In the genomic region with DNA sequence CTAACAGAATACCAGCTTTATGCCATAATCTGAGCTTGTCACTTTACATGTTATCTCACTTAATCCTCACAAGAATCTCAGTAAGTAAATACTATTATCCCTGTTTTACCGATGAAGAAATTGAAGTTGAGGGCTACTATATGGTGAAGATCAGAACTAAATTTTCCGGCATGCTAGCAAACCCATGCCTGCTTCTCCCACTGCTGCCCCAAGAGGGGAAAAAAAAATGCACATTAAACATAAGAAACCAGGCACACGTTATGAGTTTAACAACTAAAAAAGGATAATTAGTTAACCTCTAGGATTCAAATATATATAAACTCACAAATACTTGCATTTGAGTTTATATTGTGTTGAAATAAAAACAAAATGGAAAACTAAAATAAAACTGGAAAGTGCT, we compare ENCODE assay signal across 23 cellular contexts. TPM values are rescaled to one million over a fixed set of nuclear protein-coding genes. Genes with fewer than 3 reads are reported as not detected.
A peak's percentile ranks its signal among the peaks of the same experiment; 100 is the strongest.
DNase-seq lines count a peak whose midpoint lies in the region; ATAC-seq, FAIRE-seq and TF ChIP-seq lines count a peak whose summit lies in the region.
"Had no signal": no experiment of that assay in that cellular context is flagged by ENCODE, and none has a peak within 500 bp of the region (broad histone marks: within the 10 kb centered on the region; RNA-seq: fewer than 3 reads in every experiment).

No MANE protein-coding gene starts in this region.

- no peak overlapping the region for H3K4me3 ChIP-seq in OCI-LY1 (ENCODE audit: low read depth, low read length, poor library complexity, severe bottlenecking)
- H3K4me3 ChIP-seq in H1 (ENCODE audit: extremely low read depth in 1 of 4, insufficient read depth in 2 of 4, low read depth in 3 of 4, low read length in 4 of 4) = no peak overlapping the region
- H3K4me3 ChIP-seq: body of pancreas had no signal

- H3K9me2 ChIP-seq in OCI-LY1 (ENCODE audit: low read depth, low read length) = no peaks in the 10 kb centered on the region

- H3K18ac ChIP-seq in H1 (ENCODE audit: extremely low read depth, low read length) = no peak overlapping the region

- H3K79me2 ChIP-seq in OCI-LY1 (ENCODE audit: insufficient read depth, low read length) (no peaks in the 10 kb centered on the region), H1 (ENCODE audit: control insufficient read depth in 1 of 2, insufficient read depth in 2 of 2, low read length in 2 of 2) (no peaks in the 10 kb centered on the region)

- peaks cover 7% of the 10 kb centered on the region; the same call in 1 of the 2 replicates for H3K36me3 ChIP-seq in OCI-LY1 (ENCODE audit: insufficient read depth, low read length)
- H3K36me3 ChIP-seq in H1 (ENCODE audit: control insufficient read depth in 2 of 4, insufficient read depth in 4 of 4, low read length in 3 of 4) = no peaks in the 10 kb centered on the region
- H3K36me3 ChIP-seq: neutrophil had no signal

- intact Hi-C loops in CD4-positive, alpha-beta T cell (cut with DNase I, micrococcal nuclease) = no loop called here

- no peak overlapping the region for H3K14ac ChIP-seq in H1 (ENCODE audit: insufficient read length)

- FAIRE-seq in D721Med (lab: Jason Lieb, UNC) (peak; percentile 88), H1 (lab: Jason Lieb, UNC) (no peak), RCC 7860 (lab: Jason Lieb, UNC) (no peak)
- FAIRE-seq: frontal cortex, urothelium cell line had no signal

- TF ChIP-seq CTCF in D721Med (IDR thresholded peaks at IDR 0.05; ENCODE audit: insufficient read depth, missing control alignments) = peak; percentile 14
- TF ChIP-seq CTCF in OCI-LY1 (IDR thresholded peaks at IDR 0.05; ENCODE audit: low read length) = peak; percentile 20; the same call in 1 of the 2 replicates
- TF ChIP-seq CTCF in H1 (IDR thresholded peaks at IDR 0.05; ENCODE audit: control extremely low read depth in 1 of 3, insufficient read depth in 1 of 3, low read depth in 1 of 3, low read length in 3 of 3) = peak in 2 of 3 experiments; percentile 12 to 14; a peak in 1 of 4 replicates
- TF ChIP-seq CTCF in osteocyte (IDR thresholded peaks at IDR 0.05) = peak; percentile 28
- no peak for TF ChIP-seq CTCF in CD4-positive, alpha-beta T cell (IDR thresholded peaks at IDR 0.05)

- no peaks in the 10 kb centered on the region for H3K9me3 ChIP-seq in OCI-LY1 (ENCODE audit: low read length)
- H3K9me3 ChIP-seq in H1 (ENCODE audit: insufficient read depth in 2 of 2, low read depth in 1 of 2, low read length in 1 of 2) = no peaks in the 10 kb centered on the region
- H3K9me3 ChIP-seq in CD4-positive, alpha-beta T cell (ENCODE audit: control insufficient read depth, low read length) = no peaks in the 10 kb centered on the region
- H3K9me3 ChIP-seq: body of pancreas, neutrophil had no signal

- DNase-seq in D721Med (ENCODE audit: insufficient read length, low spot score) (no peak), H1 (ENCODE audit: low read depth in 1 of 2, low spot score in 2 of 2) (no peak), osteocyte (ENCODE audit: extremely low spot score, unreplicated experiment) (no peak), NCI-H1048 (lab: John Stamatoyannopoulos, UW) (no peak), RCC 7860 (ENCODE audit: low spot score) (no peak)
- no peak for DNase-seq in stimulated activated CD4-positive, alpha-beta T cell treated with anti-CD3 and anti-CD28 coated beads, Interleukin-2, amount 100 ng/mL, for 48 hours
- no peak for DNase-seq in CD4-positive, alpha-beta T cell
- DNase-seq: activated CD4-positive, alpha-beta T cell treated with anti-CD3 and anti-CD28 coated beads for 4 hours; activated naive CD8-positive, alpha-beta T cell treated with anti-CD3 and anti-CD28 coated beads for 36 hours; body of pancreas; cortex of kidney; hippocampal formation; islet precursor cell; NCI-H187 treated with DMSO at 0.1 percent for 48 hours; NCI-H226; retina; T1000 had no signal

- H4K20me1 ChIP-seq in OCI-LY1 (ENCODE audit: insufficient read depth, low read length) (no peaks in the 10 kb centered on the region), H1 (replicated peaks in 1 of 2; ENCODE audit: control insufficient read depth in 1 of 2, insufficient read depth in 2 of 2, low read length in 2 of 2) (no peaks in the 10 kb centered on the region)

- no peak overlapping the region for H2BK20ac ChIP-seq in H1 (ENCODE audit: low read length)

- no peak for ATAC-seq in CD4-positive, alpha-beta T cell (ENCODE audit: poor library complexity)
- ATAC-seq: activated T-helper 17 cell treated with anti-CD3 and anti-CD28 coated beads, Interleukin-2, amount 50 U/mL, for 72 hours; body of pancreas had no signal

- peaks cover 4% of the 10 kb centered on the region for H3K36me3 Mint-ChIP-seq in osteocyte (ENCODE audit: unreplicated experiment)
- H3K36me3 Mint-ChIP-seq in CD4-positive, alpha-beta T cell (ENCODE audit: low read depth) = peaks cover 44% of the 10 kb centered on the region

- H4K91ac ChIP-seq in H1 (replicated peaks; ENCODE audit: insufficient read length, low read length) = no peak overlapping the region

- H3K27me3 ChIP-seq in OCI-LY1 (ENCODE audit: insufficient read depth, low read length) (no peaks in the 10 kb centered on the region), H1 (replicated peaks in 1 of 4; ENCODE audit: control insufficient read depth in 3 of 4, extremely low read depth in 1 of 4, insufficient read depth in 3 of 4, low read length in 3 of 4) (no peaks in the 10 kb centered on the region)
- no peaks in the 10 kb centered on the region for H3K27me3 ChIP-seq in CD4-positive, alpha-beta T cell (ENCODE audit: control insufficient read depth, insufficient read depth, low read length)
- H3K27me3 ChIP-seq: body of pancreas, neutrophil had no signal

- H3K27me3 Mint-ChIP-seq in osteocyte (ENCODE audit: unreplicated experiment) = no peaks in the 10 kb centered on the region
- H3K27me3 Mint-ChIP-seq in CD4-positive, alpha-beta T cell = no peaks in the 10 kb centered on the region
- H3K27me3 Mint-ChIP-seq: activated naive CD8-positive, alpha-beta T cell treated with anti-CD3 and anti-CD28 coated beads for 36 hours; activated T-helper 17 cell treated with anti-CD3 and anti-CD28 coated beads, Interleukin-2, amount 50 U/mL, for 72 hours had no signal

- H3K9me3 Mint-ChIP-seq in osteocyte (ENCODE audit: unreplicated experiment) = no peaks in the 10 kb centered on the region
- no peaks in the 10 kb centered on the region for H3K9me3 Mint-ChIP-seq in CD4-positive, alpha-beta T cell
- H3K9me3 Mint-ChIP-seq: activated naive CD8-positive, alpha-beta T cell treated with anti-CD3 and anti-CD28 coated beads for 36 hours; activated T-helper 17 cell treated with anti-CD3 and anti-CD28 coated beads, Interleukin-2, amount 50 U/mL, for 72 hours had no signal

- H4K8ac ChIP-seq in H1 (ENCODE audit: extremely low read depth, insufficient read depth, low read length) = no peak overlapping the region

- H3K56ac ChIP-seq in H1 (replicated peaks; ENCODE audit: insufficient read length, low read depth, low read length) = no peak overlapping the region

- H3K27ac Mint-ChIP-seq in osteocyte (ENCODE audit: unreplicated experiment) = no peak overlapping the region
- no peak overlapping the region for H3K27ac Mint-ChIP-seq in CD4-positive, alpha-beta T cell
- H3K27ac Mint-ChIP-seq: activated naive CD8-positive, alpha-beta T cell treated with anti-CD3 and anti-CD28 coated beads for 36 hours; activated T-helper 17 cell treated with anti-CD3 and anti-CD28 coated beads, Interleukin-2, amount 50 U/mL, for 72 hours had no signal

- no peaks in the 10 kb centered on the region; the same call in 1 of the 2 replicates for H3K79me1 ChIP-seq in H1 (ENCODE audit: low read depth, low read length)

- no peak for TF ChIP-seq RAD21 in H1 (IDR thresholded peaks at IDR 0.05 in 1 of 2, conservative IDR thresholded peaks at IDR 0.05 in 1 of 2; ENCODE audit: low read depth in 2 of 2, low read length in 2 of 2)

- no peak overlapping the region for H2BK5ac ChIP-seq in H1 (ENCODE audit: low read depth, low read length)

- H3K4me2 ChIP-seq in OCI-LY1 (ENCODE audit: low read length) (no peak overlapping the region), H1 (ENCODE audit: insufficient read depth in 1 of 2, low read depth in 2 of 2, low read length in 2 of 2) (no peak overlapping the region)

- no peak overlapping the region for H2BK120ac ChIP-seq in H1 (replicated peaks; ENCODE audit: low read depth, low read length)

- H3K4me1 ChIP-seq in OCI-LY1 (ENCODE audit: insufficient read depth, low read length, severe bottlenecking) (no peaks in the 10 kb centered on the region), H1 (replicated peaks in 1 of 4; ENCODE audit: control insufficient read depth in 3 of 4, insufficient read depth in 4 of 4, low read length in 3 of 4) (no peaks in the 10 kb centered on the region)
- H3K4me1 ChIP-seq: body of pancreas had no signal

- H3K9ac ChIP-seq in OCI-LY1 (ENCODE audit: low read length) (no peak overlapping the region), H1 (replicated peaks in 1 of 4; ENCODE audit: extremely low read depth in 1 of 4, low read depth in 3 of 4, low read length in 3 of 4) (no peak overlapping the region)

- POLR2A ChIA-PET in H1 (lab: Charles Lee; ENCODE audit: partially characterized antibody) = no interaction called here
- POLR2A ChIA-PET in CD4-positive, alpha-beta T cell (lab: Charles Lee) = no interaction called here

- no peak overlapping the region for H3K4ac ChIP-seq in H1 (replicated peaks; ENCODE audit: insufficient read length, low read depth, low read length)

- H3F3A ChIP-seq in OCI-LY1 (ENCODE audit: insufficient read depth, low read length) = no peaks in the 10 kb centered on the region

- no peak for TF ChIP-seq POLR2A in H1 (IDR thresholded peaks at IDR 0.05; ENCODE audit: control extremely low read depth in 1 of 2, low read depth in 2 of 2, low read length in 2 of 2)

- no peaks in the 10 kb centered on the region for H3K4me1 Mint-ChIP-seq in osteocyte (ENCODE audit: unreplicated experiment)
- no peaks in the 10 kb centered on the region for H3K4me1 Mint-ChIP-seq in CD4-positive, alpha-beta T cell (ENCODE audit: low read depth)

- no peak overlapping the region for H3K23ac ChIP-seq in H1 (ENCODE audit: insufficient read length)

- H3K27ac ChIP-seq in OCI-LY1 (ENCODE audit: low read depth, low read length, poor library complexity, severe bottlenecking) = no peak overlapping the region
- H3K27ac ChIP-seq in H1 (ENCODE audit: low read depth, low read length) = no peak overlapping the region
- H3K27ac ChIP-seq in CD4-positive, alpha-beta T cell (ENCODE audit: low read depth, low read length) = no peak overlapping the region
- H3K27ac ChIP-seq: body of pancreas, neutrophil, RWPE1 had no signal

- no peak for TF ChIP-seq EP300 in H1 (IDR thresholded peaks at IDR 0.05; ENCODE audit: borderline replicate concordance in 1 of 2, low read depth in 2 of 2, low read length in 2 of 2)

- H3K4me3 Mint-ChIP-seq in osteocyte (ENCODE audit: unreplicated experiment) = no peak overlapping the region
- no peak overlapping the region for H3K4me3 Mint-ChIP-seq in CD4-positive, alpha-beta T cell
- H3K4me3 Mint-ChIP-seq: activated naive CD8-positive, alpha-beta T cell treated with anti-CD3 and anti-CD28 coated beads for 36 hours; activated T-helper 17 cell treated with anti-CD3 and anti-CD28 coated beads, Interleukin-2, amount 50 U/mL, for 72 hours had no signal

- CTCF ChIA-PET in H1 (lab: Charles Lee; ENCODE audit: partially characterized antibody) = interaction anchor here (0.6 to 2.1 kb wide), 6 partner anchors 10 to 144 kb away, joined by 3 to 6 read pairs (median 4); no protein-coding TSS in a partner anchor
- CTCF ChIA-PET in CD4-positive, alpha-beta T cell (lab: Charles Lee) = no interaction called here

- 0 out of 2 replicates have a peak, but pooled peaks cover 2% of the 10 kb centered on the region for H3K23me2 ChIP-seq in H1 (ENCODE audit: low read depth, low read length)

- H4K5ac ChIP-seq in H1 (ENCODE audit: insufficient read length, low read depth, low read length) = no peak overlapping the region

- no peak overlapping the region for H2BK12ac ChIP-seq in H1 (ENCODE audit: low read depth, low read length)

- WGBS in H1 (ENCODE audit: extremely low coverage in 1 of 2, insufficient coverage in 1 of 2, insufficient read length in 1 of 2, insufficient replicate concordance in 2 of 2, low coverage in 1 of 2, low lambda C conversion rate in 2 of 2, missing lambda C conversion rate in 1 of 2), 2 experiments = 88% methylated on average over 3 of the region's 3 CpGs; no CpG with 5 or more reads in 1 of the 2 experiments

- no peak overlapping the region for H2AK5ac ChIP-seq in H1 (ENCODE audit: low read depth, low read length)

- H2BK15ac ChIP-seq in H1 (ENCODE audit: low read length) = no peak overlapping the region

- H2AFZ ChIP-seq in OCI-LY1 (ENCODE audit: low read length) = no peak overlapping the region
- H2AFZ ChIP-seq in H1 (ENCODE audit: low read length) = no peak overlapping the region

RNA-seq across cellular contexts. Expression of gene SLC10A7, which starts 10.8 kb away (rescaled TPM):
- total RNA-seq in H1 (2021; fragmentation: NEBNext Ultra II Directional; extraction: Animal tissue kit (Norgen Biotek cat#: 25700)) = 2.5 and 2.9 TPM in 2 replicates
- 1.5 and 2.9 TPM in 2 replicates for polyA plus RNA-seq in H1 (2011; rRNA removed)
- 1.9 TPM for polyA plus RNA-seq in H1 (2011; cell fraction: cytosol; rRNA removed)
- 0.91 TPM for polyA plus RNA-seq in H1 (2011; cell fraction: nucleus; rRNA removed)
- polyA plus RNA-seq in H1 (2012, experiment 1 of 2) = 1.4 to 2.6 TPM (median 1.9 TPM) in 4 replicates
- polyA plus RNA-seq in H1 (2012, experiment 2 of 2) = 0.18 TPM
- 2.9 TPM for polyA plus RNA-seq in H1 (2013, experiment 1 of 2)
- polyA plus RNA-seq in H1 (2013, experiment 2 of 2) = 2.8 TPM
- polyA minus RNA-seq in H1 (2011; rRNA and poly(A)+ RNA removed) = 4.0 and 4.1 TPM in 2 replicates
- polyA minus RNA-seq in H1 (2011; cell fraction: cytosol; rRNA and poly(A)+ RNA removed) = 1.8 TPM
- 7.1 TPM for polyA minus RNA-seq in H1 (2011; cell fraction: nucleus; rRNA and poly(A)+ RNA removed)
- 10.5 and 10.6 TPM in 2 replicates for total RNA-seq in osteocyte
- total RNA-seq in CD4-positive, alpha-beta T cell = 1 to 10 TPM; 8.7 to 9.9 TPM
